28 cellular contexts compared by ENCODE assay signal in genomic region chr3:79670178-79670577, GRCh38.
"Had no signal": no experiment of that assay in that cellular context is flagged by ENCODE, and none has a peak within 500 bp of the region (broad histone marks: within the 10 kb centered on the region; RNA-seq: fewer than 3 reads in every experiment).

No MANE protein-coding gene starts in this region.

- H3K9ac ChIP-seq: neural progenitor cell, parathyroid adenoma had no signal

- H3K27ac ChIP-seq: neural progenitor cell, ovary, parathyroid adenoma, psoas muscle, skin epidermis, spleen, suprapubic skin, testis, tibial artery, transverse colon, upper lobe of right lung, uterus had no signal

- H3K4me3 ChIP-seq: neural progenitor cell, ovary, psoas muscle, skin epidermis, smooth muscle cell, spleen, suprapubic skin, testis, tibial artery, transverse colon, upper lobe of right lung, uterus had no signal

- H3K9me3 ChIP-seq: ovary, psoas muscle, suprapubic skin, testis, tibial artery, transverse colon, upper lobe of right lung, uterus had no signal

- H3K4me1 ChIP-seq: parathyroid adenoma, psoas muscle, spleen, suprapubic skin, testis, tibial artery, transverse colon, upper lobe of right lung, uterus had no signal

- H3K4me2 ChIP-seq: neural progenitor cell, smooth muscle cell had no signal

- H3K79me2 ChIP-seq: parathyroid adenoma had no signal

- H3K36me3 ChIP-seq: neural progenitor cell, ovary, spleen, suprapubic skin, tibial artery, transverse colon, upper lobe of right lung, uterus had no signal

- DNase-seq: natural killer cell; occipital lobe; ovary; posterior cingulate gyrus; psoas muscle; right cardiac atrium; spleen; stimulated activated CD4-positive, alpha-beta T cell treated with anti-CD3 and anti-CD28 coated beads, Interleukin-12 subunit alpha, Interleukin-12 subunit beta, amount 100 ng/mL, for 4 hours; stimulated activated CD4-positive, alpha-beta T cell treated with anti-CD3 and anti-CD28 coated beads, Interleukin-1b, Interleukin-23, amount 100 ng/mL, for 48 hours; stimulated activated CD4-positive, alpha-beta T cell treated with anti-CD3 and anti-CD28 coated beads, Interleukin-4, amount 100 ng/mL, for 1 hour; stimulated activated CD4-positive, alpha-beta T cell treated with anti-CD3 and anti-CD28 coated beads, Interleukin-4, amount 100 ng/mL, for 4 hours; stimulated activated CD8-positive, alpha-beta memory T cell treated with anti-CD3 and anti-CD28 coated beads, Interleukin-4, amount 100 ng/mL, for 48 hours; stimulated activated naive CD4-positive, alpha-beta T cell; stimulated activated naive CD8-positive, alpha-beta T cell treated with anti-CD3 and anti-CD28 coated beads, Interleukin-15, amount 100 ng/mL, for 72 hours; stimulated activated naive CD8-positive, alpha-beta T cell treated with anti-CD3 and anti-CD28 coated beads, Interleukin-15, Interleukin-2, amounts not matched to agents 100 U/mL and 50 U/mL, for 24 hours; substantia nigra; testis; tibial artery; transverse colon; upper lobe of right lung; uterus had no signal

- H3K27me3 ChIP-seq: neural progenitor cell, ovary, spleen, suprapubic skin, testis, tibial artery, transverse colon, upper lobe of right lung, uterus had no signal

- H2AFZ ChIP-seq: neural progenitor cell, parathyroid adenoma had no signal

- ATAC-seq: natural killer cell; psoas muscle; right cardiac atrium; sciatic nerve; stimulated activated memory B cell treated with anti-CD40 and anti-IgM and Interleukin-4, amounts not matched to agents 10 μg/mL and 1 μg/mL and 100 μg/mL, for 72 hours; stimulated activated naive CD8-positive, alpha-beta T cell treated with anti-CD3 and anti-CD28 coated beads, Interleukin-15, amount 100 ng/mL, for 72 hours; stimulated activated naive CD8-positive, alpha-beta T cell treated with anti-CD3 and anti-CD28 coated beads, Interleukin-15, Interleukin-2, amounts not matched to agents 100 U/mL and 50 U/mL, for 24 hours; upper lobe of right lung had no signal
